In the genomic region with DNA sequence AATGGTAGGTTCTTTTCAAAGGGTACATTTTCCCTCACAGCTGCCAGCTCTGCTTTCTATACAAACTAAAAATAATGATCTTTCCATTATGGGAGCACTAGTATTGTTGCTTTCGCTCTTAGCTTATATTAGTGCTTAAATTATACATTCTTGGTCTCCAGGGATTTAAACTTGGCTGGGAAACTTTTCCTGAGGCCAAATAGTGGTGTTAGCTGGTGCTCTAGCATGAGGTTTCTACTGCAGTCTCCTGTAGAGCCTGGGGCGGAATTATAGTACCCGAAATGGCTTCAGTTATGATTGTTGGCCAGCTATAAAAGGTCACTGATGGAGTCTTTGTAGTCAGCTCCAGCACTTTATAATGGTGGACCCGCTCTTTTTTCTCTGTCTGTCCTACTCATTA, we compare ENCODE assay signal across 17 cellular contexts.
"Had no signal": no experiment of that assay in that cellular context is flagged by ENCODE, and none has a peak within 500 bp of the region (broad histone marks: within the 10 kb centered on the region; RNA-seq: fewer than 3 reads in every experiment).

No MANE protein-coding gene starts in this region.

- H2AFZ ChIP-seq: neural progenitor cell had no signal

- H3K4me1 ChIP-seq: foreskin keratinocyte, neural progenitor cell had no signal

- H3K4me3 ChIP-seq: cardiac muscle cell, coronary artery, esophagus muscularis mucosa, neural progenitor cell, ovary, thoracic aorta had no signal

- H3K36me3 ChIP-seq: cardiac muscle cell, esophagus muscularis mucosa, neural progenitor cell, ovary, thoracic aorta, WERI-Rb-1 had no signal

- DNase-seq: activated CD4-positive, alpha-beta T cell treated with anti-CD3 and anti-CD28 coated beads, Interleukin-2, amount 50 U/mL, for 48 hours; activated naive CD4-positive, alpha-beta T cell treated with anti-CD3 and anti-CD28 coated beads, Interleukin-2, amount 10 ng/mL, durations not matched to agents 7 days and 5 days; activated T-cell treated with anti-CD3 and anti-CD28 coated beads, Interleukin-2, amount 50 U/mL, for 24 hours; effector CD4-positive, alpha-beta T cell; immature natural killer cell; mesendoderm; ovary; stimulated activated CD4-positive, alpha-beta T cell treated with anti-CD3 and anti-CD28 coated beads, Interleukin-12 subunit alpha, Interleukin-12 subunit beta, amount 100 ng/mL, for 4 hours; WERI-Rb-1 had no signal

- H3K4me2 ChIP-seq: neural progenitor cell had no signal

- H3K27ac ChIP-seq: cardiac muscle cell, coronary artery, foreskin keratinocyte, neural progenitor cell, ovary, thoracic aorta, WERI-Rb-1 had no signal

- ATAC-seq: foreskin keratinocyte; sciatic nerve; stimulated activated effector memory CD8-positive, alpha-beta T cell treated with anti-CD3 and anti-CD28 coated beads, Interleukin-12 subunit alpha, Interleukin-12 subunit beta, amount 100 ng/mL, for 72 hours had no signal

- H3K9me3 ChIP-seq: esophagus muscularis mucosa, ovary, thoracic aorta had no signal

- H3K27me3 ChIP-seq: esophagus muscularis mucosa, neural progenitor cell, ovary had no signal

- H3K9ac ChIP-seq: neural progenitor cell had no signal
